In genomic region chr4:11426716-11427115, GRCh38 we compare ENCODE assay signal across 13 cellular contexts. TPM values are rescaled to one million over a fixed set of nuclear protein-coding genes. Genes with fewer than 3 reads are reported as not detected.
DNase-seq lines count a peak whose midpoint lies in the region; ATAC-seq and TF ChIP-seq lines count a peak whose summit lies in the region.
"Had no signal": no experiment of that assay in that cellular context is flagged by ENCODE, and none has a peak within 500 bp of the region (broad histone marks: within the 10 kb centered on the region; RNA-seq: fewer than 3 reads in every experiment).

No MANE protein-coding gene starts in this region.

- peak overlapping the region; percentile 2 for H3K4me3 Mint-ChIP-seq in natural killer cell
- H3K4me3 Mint-ChIP-seq in natural killer cell treated with Interleukin-12 subunit alpha and Interleukin-12 subunit beta and Interleukin-15 and Interleukin-18, amount 100 ng/mL, for 72 hours, result no peak overlapping the region
- peak overlapping the region; percentile 87 for H3K4me3 Mint-ChIP-seq in neural progenitor cell

- H3K9me3 Mint-ChIP-seq in natural killer cell (no peaks in the 10 kb centered on the region), neural progenitor cell (no peaks in the 10 kb centered on the region)
- H3K9me3 Mint-ChIP-seq in natural killer cell treated with Interleukin-12 subunit alpha and Interleukin-12 subunit beta and Interleukin-15 and Interleukin-18, amount 100 ng/mL, for 72 hours, result no peaks in the 10 kb centered on the region

- no peak for TF ChIP-seq POLR2A in esophagus muscularis mucosa (IDR thresholded peaks at IDR 0.05; ENCODE audit: low read depth)
- no peak for TF ChIP-seq POLR2A in erythroblast (IDR thresholded peaks at IDR 0.05; ENCODE audit: low read length)

- no peak overlapping the region for H3K9ac ChIP-seq in neural progenitor cell
- H3K9ac ChIP-seq: BLaER1 had no signal

- H2AFZ ChIP-seq in neural progenitor cell (replicated peaks), result no peak overlapping the region

- H3K27me3 ChIP-seq in esophagus muscularis mucosa (peaks cover 0 to 28% (median 2%) of the 10 kb centered on the region in 4 donors), neural progenitor cell (peaks cover 69% of the 10 kb centered on the region)

- intact Hi-C loops in natural killer cell (cut with micrococcal nuclease) (loop anchor here (10.0 kb wide), 2 partner anchors 532 to 872 kb away; no protein-coding TSS in a partner anchor), esophagus muscularis mucosa (cut with DNase I) (loop anchor here (10.0 kb wide), 1 partner anchor 842 kb away; no protein-coding TSS in a partner anchor)

- H3K27me3 Mint-ChIP-seq in natural killer cell (ENCODE audit: low read depth in 2 of 2) (peaks cover 27 to 39% of the 10 kb centered on the region in 2 donors), neural progenitor cell (ENCODE audit: insufficient read depth, low read depth) (peaks cover 28% of the 10 kb centered on the region)
- H3K27me3 Mint-ChIP-seq in natural killer cell treated with Interleukin-12 subunit alpha and Interleukin-12 subunit beta and Interleukin-15 and Interleukin-18, amount 100 ng/mL, for 72 hours, result peaks cover 14 to 26% of the 10 kb centered on the region in 2 donors

- H3K36me3 Mint-ChIP-seq in natural killer cell (no peaks in the 10 kb centered on the region), neural progenitor cell (no peaks in the 10 kb centered on the region)
- H3K36me3 Mint-ChIP-seq in natural killer cell treated with Interleukin-12 subunit alpha and Interleukin-12 subunit beta and Interleukin-15 and Interleukin-18, amount 100 ng/mL, for 72 hours, result no peaks in the 10 kb centered on the region

- H3K9me3 ChIP-seq in esophagus muscularis mucosa (no peaks in the 10 kb centered on the region), neural progenitor cell (ENCODE audit: low read depth) (no peaks in the 10 kb centered on the region)

- H3K36me3 ChIP-seq in esophagus muscularis mucosa (no peaks in the 10 kb centered on the region), neural progenitor cell (no peaks in the 10 kb centered on the region)
- H3K36me3 ChIP-seq: BLaER1 had no signal

- TF ChIP-seq CTCF in natural killer cell (IDR thresholded peaks at IDR 0.05) (no peak), esophagus muscularis mucosa (IDR thresholded peaks at IDR 0.05) (no peak), neural progenitor cell (IDR thresholded peaks at IDR 0.05) (no peak)

- H3K4me1 ChIP-seq in esophagus muscularis mucosa (peaks cover 3 to 32% (median 29%) of the 10 kb centered on the region in 4 donors), neural progenitor cell (peaks cover 22% of the 10 kb centered on the region)

- H3K27ac Mint-ChIP-seq in natural killer cell, result no peak overlapping the region
- no peak overlapping the region for H3K27ac Mint-ChIP-seq in natural killer cell treated with Interleukin-12 subunit alpha and Interleukin-12 subunit beta and Interleukin-15 and Interleukin-18, amount 100 ng/mL, for 72 hours
- no peak overlapping the region for H3K27ac Mint-ChIP-seq in neural progenitor cell

- H3K4me1 Mint-ChIP-seq in natural killer cell (peaks cover 11 to 24% of the 10 kb centered on the region in 2 donors), neural progenitor cell (peaks cover 29% of the 10 kb centered on the region)
- peaks cover 8 to 12% of the 10 kb centered on the region in 2 donors for H3K4me1 Mint-ChIP-seq in natural killer cell treated with Interleukin-12 subunit alpha and Interleukin-12 subunit beta and Interleukin-15 and Interleukin-18, amount 100 ng/mL, for 72 hours (ENCODE audit: low read depth in 2 of 2)

- TF ChIP-seq EP300 in esophagus muscularis mucosa (IDR thresholded peaks at IDR 0.05), result no peak

- no peak overlapping the region for H3K27ac ChIP-seq in esophagus muscularis mucosa (replicated peaks in 1 of 4)
- H3K27ac ChIP-seq in neural progenitor cell, result no peak overlapping the region
- H3K27ac ChIP-seq: BLaER1 had no signal

- H3K4me2 ChIP-seq in neural progenitor cell, result peak overlapping the region; percentile 94
- H3K4me2 ChIP-seq: BLaER1 had no signal

- no peak for ATAC-seq in natural killer cell
- no peak for ATAC-seq in natural killer cell treated with Interleukin-12 subunit alpha and Interleukin-12 subunit beta and Interleukin-15 and Interleukin-18, amount 100 ng/mL, for 72 hours
- no peak for ATAC-seq in stimulated activated naive CD8-positive, alpha-beta T cell treated with anti-CD3 and anti-CD28 coated beads, Interleukin-15, Interleukin-2, amounts not matched to agents 100 U/mL and 50 U/mL, for 24 hours

- peaks cover 18% of the 10 kb centered on the region for H4K20me1 ChIP-seq in neural progenitor cell (ENCODE audit: low read depth)
- H4K20me1 ChIP-seq: BLaER1 had no signal

- no peaks in the 10 kb centered on the region for H3F3A ChIP-seq in neural progenitor cell (ENCODE audit: low read depth)

- peak overlapping the region; percentile 58 to 64 (median 61) for H3K4me3 ChIP-seq in esophagus muscularis mucosa
- H3K4me3 ChIP-seq in neural progenitor cell, result peak overlapping the region; percentile 65
- H3K4me3 ChIP-seq: BLaER1 had no signal

- no peaks in the 10 kb centered on the region for H3K79me2 ChIP-seq in neural progenitor cell (ENCODE audit: low read depth)

- 39% methylated on average over 10 of the region's 10 CpGs for WGBS in esophagus muscularis mucosa

- no peak for DNase-seq in natural killer cell
- no peak for DNase-seq in natural killer cell treated with Interleukin-12 subunit alpha and Interleukin-12 subunit beta and Interleukin-15 and Interleukin-18, amount 100 ng/mL, for 72 hours (ENCODE audit: low spot score)
- DNase-seq in esophagus muscularis mucosa (ENCODE audit: extremely low spot score), result no peak
- peak; percentile 33 for DNase-seq in neural progenitor cell (ENCODE audit: low spot score)
- no peak for DNase-seq in erythroblast (lab: John Stamatoyannopoulos, UW)
- no peak for DNase-seq in NCI-H1436 treated with DMSO at 0.1 percent for 48 hours (lab: John Stamatoyannopoulos, UW)
- no peak for DNase-seq in stimulated activated naive CD8-positive, alpha-beta T cell treated with anti-CD3 and anti-CD28 coated beads, Interleukin-15, Interleukin-2, amounts not matched to agents 100 U/mL and 50 U/mL, for 24 hours
- no peak for DNase-seq in RKO (ENCODE audit: low spot score)
- DNase-seq: activated T-cell treated with anti-CD3 and anti-CD28 coated beads for 4 hours; NCI-H2029 treated with DMSO at 0.1 percent for 48 hours; RPMI8226; stimulated activated naive CD4-positive, alpha-beta T cell had no signal

RNA-seq across cellular contexts. Expression of gene HS3ST1, which starts 2.0 kb away (rescaled TPM):
- not detected for total RNA-seq in natural killer cell
- not detected for total RNA-seq in natural killer cell treated with Interleukin-12 subunit alpha and Interleukin-12 subunit beta and Interleukin-15 and Interleukin-18, amount 100 ng/mL, for 72 hours
- 10 to 100 TPM in 1 of 4 donors, 1 to 10 TPM in 3; 3.1 to 12.5 (median 5.4) TPM for total RNA-seq in esophagus muscularis mucosa
- not detected in 2 replicates for total RNA-seq in neural progenitor cell (ENCODE audit: low replicate concordance)
